In the genomic region with DNA sequence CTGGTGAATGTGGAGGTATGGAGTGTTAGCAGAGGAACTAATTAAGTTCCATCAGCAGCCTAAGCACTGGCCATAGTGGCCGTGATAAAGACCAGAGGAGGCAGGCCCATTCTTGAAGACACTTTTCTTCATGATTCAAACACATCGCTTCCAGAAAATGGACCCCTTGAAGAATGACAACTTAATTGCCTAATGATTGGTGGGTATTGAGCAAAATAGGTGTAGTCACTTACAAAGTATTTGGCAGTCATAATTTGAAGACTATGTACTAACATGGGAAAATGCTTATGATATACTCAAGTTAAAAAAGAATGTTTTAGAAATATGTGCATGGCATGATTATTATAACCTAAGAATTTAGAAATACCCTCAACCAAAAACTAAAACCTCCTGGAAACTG, we compare ENCODE assay signal across 25 cellular contexts. TPM values are rescaled to one million over a fixed set of nuclear protein-coding genes. Genes with fewer than 3 reads are reported as not detected.
"Had no signal": no experiment of that assay in that cellular context is flagged by ENCODE, and none has a peak within 500 bp of the region (broad histone marks: within the 10 kb centered on the region; RNA-seq: fewer than 3 reads in every experiment).

No MANE protein-coding gene starts in this region.

- H3K36me3 Mint-ChIP-seq: immature natural killer cell; memory B cell; stimulated activated memory B cell treated with anti-CD40 and anti-IgM and Interleukin-4, amounts not matched to agents 10 μg/mL and 1 μg/mL and 100 μg/mL, for 72 hours had no signal

- H3K27me3 ChIP-seq: esophagus muscularis mucosa, transverse colon had no signal

- H3K9me3 Mint-ChIP-seq: memory B cell; nephron; stimulated activated memory B cell treated with anti-CD40 and anti-IgM and Interleukin-4, amounts not matched to agents 10 μg/mL and 1 μg/mL and 100 μg/mL, for 72 hours; stimulated activated naive CD8-positive, alpha-beta T cell treated with anti-CD3 and anti-CD28 coated beads, Interleukin-15, Interleukin-2, amounts not matched to agents 100 ng/mL and 50 ng/mL, for 24 hours had no signal

- H2AFZ ChIP-seq: parathyroid adenoma had no signal

- DNase-seq: effector memory CD4-positive, alpha-beta T cell; immature natural killer cell; kidney; left cardiac atrium; left ventricle myocardium inferior; lower lobe of right lung; midbrain; occipital lobe; retina; right lobe of liver; spleen; stimulated activated CD4-positive, alpha-beta T cell treated with anti-CD3 and anti-CD28 coated beads, Interleukin-15, amount 100 ng/mL, for 24 hours; stimulated activated CD4-positive, alpha-beta T cell treated with anti-CD3 and anti-CD28 coated beads, Interleukin-1b, Interleukin-23, amount 100 ng/mL, for 48 hours; stimulated activated CD4-positive, alpha-beta T cell treated with anti-CD3 and anti-CD28 coated beads, Interleukin-4, amount 100 ng/mL, for 24 hours; transverse colon had no signal

- H3K4me1 Mint-ChIP-seq: immature natural killer cell; memory B cell; stimulated activated memory B cell treated with anti-CD40 and anti-IgM and Interleukin-4, amounts not matched to agents 10 μg/mL and 1 μg/mL and 100 μg/mL, for 72 hours had no signal

- H3K4me3 ChIP-seq: esophagus muscularis mucosa, left ventricle myocardium inferior, lower lobe of right lung, prostate gland, right lobe of liver, spleen, thoracic aorta, transverse colon had no signal

- H3K9me3 ChIP-seq: esophagus muscularis mucosa, left ventricle myocardium inferior, lower lobe of right lung, prostate gland, right lobe of liver, spleen, thoracic aorta, transverse colon had no signal

- H3K79me2 ChIP-seq: parathyroid adenoma had no signal

- H3K27ac Mint-ChIP-seq: immature natural killer cell; memory B cell; nephron; stimulated activated memory B cell treated with anti-CD40 and anti-IgM and Interleukin-4, amounts not matched to agents 10 μg/mL and 1 μg/mL and 100 μg/mL, for 72 hours; stimulated activated naive CD8-positive, alpha-beta T cell treated with anti-CD3 and anti-CD28 coated beads, Interleukin-15, Interleukin-2, amounts not matched to agents 100 ng/mL and 50 ng/mL, for 24 hours had no signal

- H3K36me3 ChIP-seq: esophagus muscularis mucosa, left ventricle myocardium inferior, lower lobe of right lung, prostate gland, right lobe of liver, spleen, thoracic aorta, transverse colon had no signal

- H3K27ac ChIP-seq: epithelial cell of prostate, esophagus muscularis mucosa, foreskin keratinocyte, left ventricle myocardium inferior, lower lobe of right lung, parathyroid adenoma, prostate gland, right lobe of liver, spleen, thoracic aorta, transverse colon had no signal

- H3K4me3 Mint-ChIP-seq: immature natural killer cell; memory B cell; nephron; stimulated activated memory B cell treated with anti-CD40 and anti-IgM and Interleukin-4, amounts not matched to agents 10 μg/mL and 1 μg/mL and 100 μg/mL, for 72 hours; stimulated activated naive CD8-positive, alpha-beta T cell treated with anti-CD3 and anti-CD28 coated beads, Interleukin-15, Interleukin-2, amounts not matched to agents 100 ng/mL and 50 ng/mL, for 24 hours had no signal

- ATAC-seq: foreskin keratinocyte, left cardiac atrium, lower lobe of right lung, right lobe of liver had no signal

- H3K4me1 ChIP-seq: esophagus muscularis mucosa, foreskin keratinocyte, left ventricle myocardium inferior, lower lobe of right lung, parathyroid adenoma, prostate gland, right lobe of liver, spleen, transverse colon had no signal

RNA-seq across cellular contexts. Expression of gene MEGF10, which starts 44.8 kb away (rescaled TPM):
- total RNA-seq: foreskin keratinocyte had no signal
- polyA plus RNA-seq: foreskin keratinocyte, immature natural killer cell had no signal
